In genomic region chr3:152419748-152420147, GRCh38 we compare ENCODE assay signal across 20 cellular contexts.
DNase-seq lines count a peak whose midpoint lies in the region; ATAC-seq and TF ChIP-seq lines count a peak whose summit lies in the region.
"Had no signal": no experiment of that assay in that cellular context is flagged by ENCODE, and none has a peak within 500 bp of the region (broad histone marks: within the 10 kb centered on the region; RNA-seq: fewer than 3 reads in every experiment).

No MANE protein-coding gene starts in this region.

- peak; percentile 89 for ATAC-seq in activated T-helper 17 cell treated with anti-CD3 and anti-CD28 coated beads, Interleukin-2, amount 50 U/mL, for 72 hours (replicated peaks)
- ATAC-seq in natural killer cell (peak; percentile 72 to 91 (median 79)), GM18502 (IDR thresholded peaks at IDR 0.05; ENCODE audit: poor library complexity, unreplicated experiment) (no peak)
- ATAC-seq: A549, left lung had no signal

- intact Hi-C loops in natural killer cell (cut with micrococcal nuclease) = no loop called here

- peak overlapping the region in 7 of 8 donors; percentile 2 to 67 (median 53) for H3K27ac Mint-ChIP-seq in CD8-positive, alpha-beta memory T cell
- H3K27ac Mint-ChIP-seq in activated T-helper 17 cell treated with anti-CD3 and anti-CD28 coated beads, Interleukin-2, amount 50 U/mL, for 72 hours = peak overlapping the region; percentile 68
- peak overlapping the region; percentile 80 to 94 for H3K27ac Mint-ChIP-seq in natural killer cell
- H3K27ac Mint-ChIP-seq: activated B cell treated with CpG ODN at 0.5 μM for 24 hours had no signal

- CTCF ChIA-PET in CD8-positive, alpha-beta memory T cell (lab: Charles Lee) = interaction anchor here (0.6 kb wide), 1 partner anchor 10 kb away, joined by 4 read pairs; no protein-coding TSS in a partner anchor

- peaks cover 0 to 1% of the 10 kb centered on the region in 2 donors for H3K27me3 Mint-ChIP-seq in CD8-positive, alpha-beta memory T cell
- no peaks in the 10 kb centered on the region for H3K27me3 Mint-ChIP-seq in activated T-helper 17 cell treated with anti-CD3 and anti-CD28 coated beads, Interleukin-2, amount 50 U/mL, for 72 hours
- no peaks in the 10 kb centered on the region for H3K27me3 Mint-ChIP-seq in natural killer cell (ENCODE audit: low read depth in 2 of 2)
- H3K27me3 Mint-ChIP-seq: activated B cell treated with CpG ODN at 0.5 μM for 24 hours had no signal

- H3K9me3 Mint-ChIP-seq in CD8-positive, alpha-beta memory T cell = peaks cover 0 to 7% (median 1%) of the 10 kb centered on the region in 5 donors
- H3K9me3 Mint-ChIP-seq in activated T-helper 17 cell treated with anti-CD3 and anti-CD28 coated beads, Interleukin-2, amount 50 U/mL, for 72 hours = peaks cover 13% of the 10 kb centered on the region
- no peaks in the 10 kb centered on the region for H3K9me3 Mint-ChIP-seq in natural killer cell

- H3K4me1 Mint-ChIP-seq in CD8-positive, alpha-beta memory T cell = peaks cover 85 to 95% (median 94%) of the 10 kb centered on the region in 3 donors
- H3K4me1 Mint-ChIP-seq in activated T-helper 17 cell treated with anti-CD3 and anti-CD28 coated beads, Interleukin-2, amount 50 U/mL, for 72 hours = peaks cover 53% of the 10 kb centered on the region
- H3K4me1 Mint-ChIP-seq in natural killer cell = peaks cover 77 to 85% of the 10 kb centered on the region in 2 donors

- H3K36me3 Mint-ChIP-seq in CD8-positive, alpha-beta memory T cell = peaks cover 54 to 90% (median 57%) of the 10 kb centered on the region in 3 donors
- H3K36me3 Mint-ChIP-seq in activated T-helper 17 cell treated with anti-CD3 and anti-CD28 coated beads, Interleukin-2, amount 50 U/mL, for 72 hours (ENCODE audit: low read depth) = peaks cover 100% of the 10 kb centered on the region
- H3K36me3 Mint-ChIP-seq in natural killer cell = peaks cover 30% of the 10 kb centered on the region

- DNase-seq in activated CD4-positive, alpha-beta T cell treated with anti-CD3 and anti-CD28 coated beads, Interleukin-2, amount 50 U/mL, for 48 hours = peak; percentile 33 to 46
- DNase-seq in activated CD4-positive, alpha-beta T cell treated with anti-CD3 and anti-CD28 coated beads, Interleukin-2, amount 50 U/mL, for 4 hours = no peak
- no peak for DNase-seq in CD8-positive, alpha-beta memory T cell
- no peak for DNase-seq in natural killer cell
- DNase-seq in A172 (ENCODE audit: low spot score) = no peak
- DNase-seq in NCI-H1436 (lab: John Stamatoyannopoulos, UW) = no peak
- DNase-seq: activated B cell treated with CpG ODN at 0.5 μM for 24 hours; activated CD8-positive, alpha-beta memory T cell treated with anti-CD3 and anti-CD28 coated beads, Interleukin-2, amount 50 U/mL, for 48 hours; adrenal gland; glutamatergic neuron; NCI-H1105; NCI-H2107; NCI-H510A; psoas muscle; testis had no signal

- no peaks in the 10 kb centered on the region for H3K9me3 ChIP-seq in CD8-positive, alpha-beta memory T cell (ENCODE audit: low read length)
- H3K9me3 ChIP-seq: adrenal gland, left lung, psoas muscle, testis had no signal

- no peak overlapping the region for H3K27ac ChIP-seq in CD8-positive, alpha-beta memory T cell (ENCODE audit: low read depth, low read length)
- H3K27ac ChIP-seq: A549, adrenal gland, coronary artery, left lung, testis had no signal

- H3K27me3 ChIP-seq in CD8-positive, alpha-beta memory T cell (ENCODE audit: insufficient read depth, low read length, poor library complexity, severe bottlenecking) = no peaks in the 10 kb centered on the region
- H3K27me3 ChIP-seq: adrenal gland, left lung, testis had no signal

- peak overlapping the region in 2 of 7 donors; percentile 5 to 28 for H3K4me3 Mint-ChIP-seq in CD8-positive, alpha-beta memory T cell
- H3K4me3 Mint-ChIP-seq in activated T-helper 17 cell treated with anti-CD3 and anti-CD28 coated beads, Interleukin-2, amount 50 U/mL, for 72 hours = peak overlapping the region; percentile 26
- H3K4me3 Mint-ChIP-seq in natural killer cell = peak overlapping the region; percentile 28
- H3K4me3 Mint-ChIP-seq: activated B cell treated with CpG ODN at 0.5 μM for 24 hours had no signal

- peaks cover 55% of the 10 kb centered on the region for H3K36me3 ChIP-seq in CD8-positive, alpha-beta memory T cell (ENCODE audit: insufficient read depth, low read length)

- POLR2A ChIA-PET in CD8-positive, alpha-beta memory T cell (lab: Charles Lee) = no interaction called here

- no peak for TF ChIP-seq CTCF in natural killer cell (IDR thresholded peaks at IDR 0.05)

- H3K4me3 ChIP-seq in CD8-positive, alpha-beta memory T cell (ENCODE audit: low read length) = no peak overlapping the region
- H3K4me3 ChIP-seq: A549, adrenal gland, coronary artery, left lung, psoas muscle, testis had no signal

- H3K4me1 ChIP-seq in CD8-positive, alpha-beta memory T cell (ENCODE audit: insufficient read depth, low read length) = peaks cover 38% of the 10 kb centered on the region
- H3K4me1 ChIP-seq: A549, adrenal gland, testis had no signal

Comparison
In these comparisons a context has a peak if more than half of its experiments do, and no peak if none do; other contexts are left out.
1. DNase-seq: peak in activated CD4-positive, alpha-beta T cell treated with anti-CD3 and anti-CD28 coated beads, Interleukin-2, amount 50 U/mL, for 48 hours (2 of 2); none in activated CD4-positive, alpha-beta T cell treated with anti-CD3 and anti-CD28 coated beads, Interleukin-2, amount 50 U/mL, for 4 hours (0 of 2), CD8-positive, alpha-beta memory T cell (0 of 5), natural killer cell (single experiment), A172 (single experiment) and NCI-H1436 (single experiment).
2. Peak in every context shown above with its lines, with median percentiles within 50 percentile points of each other: H3K27ac Mint-ChIP-seq.